In genomic region chr18:66046025-66046602, GRCh38 we compare ENCODE assay signal across 16 cellular contexts.
DNase-seq lines count a peak whose midpoint lies in the region; ATAC-seq and TF ChIP-seq lines count a peak whose summit lies in the region.
"Had no signal": no experiment of that assay in that cellular context is flagged by ENCODE, and none has a peak within 500 bp of the region (broad histone marks: within the 10 kb centered on the region; RNA-seq: fewer than 3 reads in every experiment).

No MANE protein-coding gene starts in this region.

- DNase-seq in LNCaP clone FGC (ENCODE audit: low read depth), result no peak
- DNase-seq in left kidney (ENCODE audit: low read depth, low spot score), result peak; percentile 2
- no peak for DNase-seq in stimulated activated CD4-positive, alpha-beta T cell treated with anti-CD3 and anti-CD28 coated beads, Interleukin-2, amount 100 ng/mL, for 48 hours
- no peak for DNase-seq in NCI-H2029 (lab: John Stamatoyannopoulos, UW)
- DNase-seq in CD8-positive, alpha-beta memory T cell, result no peak
- DNase-seq in activated effector memory CD4-positive, alpha-beta T cell treated with anti-CD3 and anti-CD28 coated beads, Interleukin-2, amount 50 U/mL, for 16 hours, result no peak
- DNase-seq: BE2C; midbrain; NCI-H226; psoas muscle; stimulated activated CD4-positive, alpha-beta T cell treated with anti-CD3 and anti-CD28 coated beads, Interleukin-4, amount 100 ng/mL, for 24 hours; stimulated activated naive CD4-positive, alpha-beta T cell treated with Interleukin-2 at 50 U/mL for 16 hours had no signal

- no peaks in the 10 kb centered on the region for H3K36me3 Mint-ChIP-seq in CD8-positive, alpha-beta memory T cell
- H3K36me3 Mint-ChIP-seq: activated naive CD4-positive, alpha-beta T cell treated with anti-CD3 and anti-CD28 coated beads, Interleukin-2, amount 50 U/mL, for 72 hours had no signal

- TF ChIP-seq CTCF in LNCaP clone FGC (IDR thresholded peaks at IDR 0.05; ENCODE audit: control insufficient read depth, extremely low read depth, insufficient read depth), result peak; percentile 26; the same call in 1 of the 2 replicates

- no peak overlapping the region for H3K4me3 Mint-ChIP-seq in CD8-positive, alpha-beta memory T cell
- H3K4me3 Mint-ChIP-seq: central memory CD8-positive, alpha-beta T cell had no signal

- POLR2A ChIA-PET in CD8-positive, alpha-beta memory T cell (lab: Charles Lee), result no interaction called here

- H3K27ac ChIP-seq in CD8-positive, alpha-beta memory T cell (ENCODE audit: low read depth, low read length), result no peak overlapping the region
- H3K27ac ChIP-seq: psoas muscle had no signal

- ATAC-seq in GM18858 (IDR thresholded peaks at IDR 0.05; ENCODE audit: unreplicated experiment) (peak; percentile 67), HG02588 (IDR thresholded peaks at IDR 0.05; ENCODE audit: unreplicated experiment) (peak; percentile 83)
- ATAC-seq: activated naive CD4-positive, alpha-beta T cell treated with anti-CD3 and anti-CD28 coated beads, Interleukin-2, amount 50 U/mL, for 72 hours; psoas muscle had no signal

- no peaks in the 10 kb centered on the region for H3K4me1 Mint-ChIP-seq in CD8-positive, alpha-beta memory T cell
- H3K4me1 Mint-ChIP-seq: central memory CD8-positive, alpha-beta T cell had no signal

- CTCF ChIA-PET in CD8-positive, alpha-beta memory T cell (lab: Charles Lee), result no interaction called here

- no peaks in the 10 kb centered on the region for H3K36me3 ChIP-seq in CD8-positive, alpha-beta memory T cell (ENCODE audit: insufficient read depth, low read length)
- H3K36me3 ChIP-seq: BE2C had no signal

- H3K27me3 Mint-ChIP-seq in CD8-positive, alpha-beta memory T cell, result no peaks in the 10 kb centered on the region
- H3K27me3 Mint-ChIP-seq: central memory CD8-positive, alpha-beta T cell had no signal

- H3K27ac Mint-ChIP-seq in CD8-positive, alpha-beta memory T cell, result no peak overlapping the region
- H3K27ac Mint-ChIP-seq: activated naive CD4-positive, alpha-beta T cell treated with anti-CD3 and anti-CD28 coated beads, Interleukin-2, amount 50 U/mL, for 72 hours had no signal

- H3K4me3 ChIP-seq in LNCaP clone FGC (ENCODE audit: low read depth, low read length), result no peak overlapping the region
- H3K4me3 ChIP-seq in CD8-positive, alpha-beta memory T cell (ENCODE audit: low read length), result no peak overlapping the region
- H3K4me3 ChIP-seq: psoas muscle had no signal

- H3K27me3 ChIP-seq in CD8-positive, alpha-beta memory T cell (ENCODE audit: insufficient read depth, low read length, poor library complexity, severe bottlenecking), result no peaks in the 10 kb centered on the region
- H3K27me3 ChIP-seq: BE2C had no signal

- peaks cover 1 to 26% (median 9%) of the 10 kb centered on the region in 5 donors for H3K9me3 Mint-ChIP-seq in CD8-positive, alpha-beta memory T cell

- H3K4me1 ChIP-seq in CD8-positive, alpha-beta memory T cell (ENCODE audit: insufficient read depth, low read length), result no peaks in the 10 kb centered on the region
- H3K4me1 ChIP-seq: BE2C, psoas muscle had no signal

- H3K9me3 ChIP-seq in CD8-positive, alpha-beta memory T cell (ENCODE audit: low read length), result no peaks in the 10 kb centered on the region
- H3K9me3 ChIP-seq: BE2C, psoas muscle had no signal
